ENCODE assay signal across 1 cellular context in genomic region chr17:14341866-14342265, GRCh38.
TF ChIP-seq lines count a peak whose summit lies in the region.

No MANE protein-coding gene starts in this region.

TF ChIP-seq in GM23338, 12 proteins besides CTCF, POLR2A, EP300 and RAD21 (continued from another document):
- TF ChIP-seq ZNF462 (CRISPR knock-in tag; IDR thresholded peaks at IDR 0.05) (no peak), JUNB (IDR thresholded peaks at IDR 0.05; ENCODE audit: unreplicated experiment) (no peak), REST (IDR thresholded peaks at IDR 0.05; ENCODE audit: unreplicated experiment) (no peak), NANOG (IDR thresholded peaks at IDR 0.05; ENCODE audit: borderline replicate concordance) (no peak)
